Comparison of ENCODE assay signal across 1 cellular context in the genomic region with DNA sequence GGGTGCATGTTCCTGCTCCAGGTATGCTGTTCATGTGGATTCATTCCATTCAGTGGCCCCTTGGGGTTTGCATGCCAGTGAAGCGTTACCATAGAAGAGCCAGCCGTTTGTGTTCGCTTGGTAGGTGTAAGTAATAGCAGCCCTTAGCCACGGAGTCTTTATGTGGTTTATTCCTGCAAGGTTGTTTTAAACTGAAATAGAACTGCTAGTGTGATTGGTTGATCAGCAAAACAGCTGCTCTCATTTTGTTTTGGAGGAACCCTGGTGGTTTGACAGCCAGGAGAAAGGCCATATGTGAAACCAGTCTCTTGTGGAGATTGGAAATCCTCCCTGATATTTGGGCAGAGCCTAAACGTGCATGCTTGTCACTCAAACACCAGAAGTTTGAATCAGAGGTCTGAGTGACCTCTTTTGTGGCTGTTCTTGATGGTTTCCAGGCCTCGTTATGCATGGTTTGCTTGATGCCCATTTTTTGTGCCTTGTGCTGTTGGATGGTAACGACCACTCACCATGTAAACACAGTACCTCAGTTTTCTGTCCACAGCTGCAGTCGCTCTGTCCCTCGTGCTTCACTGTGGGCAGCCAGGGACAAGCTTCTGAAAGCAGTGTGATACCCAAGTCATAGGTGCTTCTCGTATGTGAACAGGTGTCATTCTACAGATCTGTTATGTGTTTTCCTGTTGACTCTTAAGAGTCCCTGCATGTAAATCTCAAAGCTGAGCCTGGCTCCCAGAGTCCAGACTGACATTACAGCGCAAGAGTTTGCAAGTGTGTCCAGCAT.
TF ChIP-seq lines count a peak whose summit lies in the region.

No MANE protein-coding gene starts in this region.

TF ChIP-seq in IMR-90, 13 proteins besides CTCF, POLR2A, EP300 and RAD21:
- no peak for TF ChIP-seq MAFK (IDR thresholded peaks at IDR 0.05; ENCODE audit: low read depth, low read length)
- TF ChIP-seq FOS (IDR thresholded peaks at IDR 0.05; ENCODE audit: low read depth, low read length) = no peak
- no peak for TF ChIP-seq MAZ (IDR thresholded peaks at IDR 0.05; ENCODE audit: borderline replicate concordance, low read depth, low read length)
- no peak for TF ChIP-seq ELK1 (IDR thresholded peaks at IDR 0.05; ENCODE audit: borderline replicate concordance, low read depth, low read length)
- no peak for TF ChIP-seq BHLHE40 (IDR thresholded peaks at IDR 0.05; ENCODE audit: low read depth, low read length)
- TF ChIP-seq SMC3 (IDR thresholded peaks at IDR 0.05; ENCODE audit: low read depth, low read length) = no peak
- TF ChIP-seq MXI1 (IDR thresholded peaks at IDR 0.05; ENCODE audit: borderline replicate concordance, low read depth, low read length) = no peak
- TF ChIP-seq NFE2L2 (IDR thresholded peaks at IDR 0.05; ENCODE audit: low read depth, low read length) = no peak
